Comparison of ENCODE assay signal across 20 cellular contexts in the genomic region with DNA sequence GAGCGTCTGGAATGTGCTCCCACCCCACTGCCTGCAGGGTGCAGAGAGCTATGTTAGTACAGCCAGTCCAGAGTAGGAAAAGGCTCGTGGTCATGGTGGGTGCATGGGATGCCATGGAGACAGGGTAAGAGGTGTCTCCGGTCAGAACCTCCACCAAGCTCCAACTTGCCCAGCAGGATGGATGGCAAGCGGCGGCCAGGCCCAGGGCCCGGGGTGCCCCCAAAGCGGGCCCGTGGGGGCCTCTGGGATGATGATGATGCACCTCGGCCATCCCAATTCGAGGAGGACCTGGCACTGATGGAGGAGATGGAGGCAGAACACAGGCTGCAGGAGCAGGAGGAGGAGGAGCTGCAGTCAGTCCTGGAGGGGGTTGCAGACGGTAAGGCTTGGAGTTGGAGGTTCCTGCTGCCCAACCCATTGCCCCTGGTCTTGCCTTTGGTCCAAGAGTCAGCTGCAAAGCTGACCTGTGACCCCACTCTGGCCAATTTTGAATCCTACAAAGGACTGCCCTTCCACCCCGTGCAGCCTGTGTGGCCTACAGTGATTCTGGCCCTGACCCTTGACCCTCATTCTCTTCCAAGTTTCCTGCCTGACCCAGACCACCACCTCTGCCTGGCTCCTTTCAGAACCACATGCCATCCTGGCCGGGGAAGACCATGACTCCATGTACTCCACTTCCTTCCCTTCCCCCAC. TPM values are rescaled to one million over a fixed set of nuclear protein-coding genes. Genes with fewer than 3 reads are reported as not detected.
DNase-seq lines count a peak whose midpoint lies in the region; ATAC-seq and TF ChIP-seq lines count a peak whose summit lies in the region.
"Had no signal": no experiment of that assay in that cellular context is flagged by ENCODE, and none has a peak within 500 bp of the region (broad histone marks: within the 10 kb centered on the region; RNA-seq: fewer than 3 reads in every experiment).

No MANE protein-coding gene starts in this region.

- H3K4me2 ChIP-seq in osteoblast (ENCODE audit: insufficient read depth, low read length) = no peak overlapping the region

- no peak for ATAC-seq in HG02840 (IDR thresholded peaks at IDR 0.05; ENCODE audit: low FRiP score, unreplicated experiment)
- ATAC-seq: Panc1 had no signal

- no peak for DNase-seq in activated CD4-positive, alpha-beta T cell treated with anti-CD3 and anti-CD28 coated beads, Interleukin-2, amount 10 ng/mL, durations not matched to agents 24 days and 14 days
- DNase-seq in activated CD4-positive, alpha-beta T cell treated with anti-CD3 and anti-CD28 coated beads, Interleukin-2, amount 50 U/mL, for 4 hours = no peak
- peak; percentile 47 for DNase-seq in islet precursor cell
- peak; percentile 72 for DNase-seq in osteoblast (ENCODE audit: insufficient read length, low spot score, missing footprints)
- DNase-seq in COLO829 (ENCODE audit: low spot score) = no peak
- no peak for DNase-seq in immature natural killer cell
- DNase-seq: BE2C; CD8-positive, alpha-beta memory T cell; NCI-H1048; NCI-H1417; NCI-H2029 treated with DMSO at 0.1 percent for 48 hours; NCI-H446 treated with DMSO at 0.1 percent for 48 hours; NCI-H526; SIG-M5 had no signal

- TF ChIP-seq CTCF in osteoblast (IDR thresholded peaks at IDR 0.05; ENCODE audit: extremely low read depth, low read depth, low read length) = no peak

- no peak overlapping the region for H3K4me3 ChIP-seq in osteoblast (ENCODE audit: insufficient read depth, low read length)
- H3K4me3 ChIP-seq: SK-N-MC had no signal

- H4K20me1 ChIP-seq in osteoblast (ENCODE audit: insufficient read depth, low read length) = no peaks in the 10 kb centered on the region

- H3K4me3 Mint-ChIP-seq in activated CD4-positive, alpha-beta T cell treated with anti-CD3 and anti-CD28 coated beads, Interleukin-2, amount 10 ng/mL, durations not matched to agents 24 days and 14 days = no peak overlapping the region
- H3K4me3 Mint-ChIP-seq in immature natural killer cell = no peak overlapping the region
- H3K4me3 Mint-ChIP-seq: CD14-positive monocyte; CD8-positive, alpha-beta memory T cell had no signal

- H3K36me3 ChIP-seq in osteoblast (ENCODE audit: insufficient read depth, low read length) = no peaks in the 10 kb centered on the region

- intact Hi-C loops in activated CD4-positive, alpha-beta T cell treated with anti-CD3 and anti-CD28 coated beads, Interleukin-2, amount 10 ng/mL, durations not matched to agents 24 days and 14 days (cut with micrococcal nuclease) = no loop called here

- no peaks in the 10 kb centered on the region for H3K9me3 ChIP-seq in osteoblast (ENCODE audit: low read depth, low read length)
- H3K9me3 ChIP-seq: BE2C had no signal

- peaks cover 26% of the 10 kb centered on the region for H3K36me3 Mint-ChIP-seq in activated CD4-positive, alpha-beta T cell treated with anti-CD3 and anti-CD28 coated beads, Interleukin-2, amount 10 ng/mL, durations not matched to agents 24 days and 14 days (ENCODE audit: low read depth)
- H3K36me3 Mint-ChIP-seq in immature natural killer cell = peaks cover 5 to 7% (median 5%) of the 10 kb centered on the region in 3 donors

- no peak overlapping the region for H3K27ac ChIP-seq in osteoblast (ENCODE audit: low read depth, low read length)
- H3K27ac ChIP-seq: 22Rv1, SK-N-MC had no signal

- H3K4me1 Mint-ChIP-seq in activated CD4-positive, alpha-beta T cell treated with anti-CD3 and anti-CD28 coated beads, Interleukin-2, amount 10 ng/mL, durations not matched to agents 24 days and 14 days = peaks cover 4% of the 10 kb centered on the region
- no peaks in the 10 kb centered on the region for H3K4me1 Mint-ChIP-seq in immature natural killer cell
- H3K4me1 Mint-ChIP-seq: CD14-positive monocyte had no signal

- no peaks in the 10 kb centered on the region for H3K4me1 ChIP-seq in osteoblast (ENCODE audit: insufficient read depth, low read length)
- H3K4me1 ChIP-seq: BE2C had no signal

- H3K27me3 ChIP-seq in osteoblast (ENCODE audit: insufficient read depth, low read length) = no peaks in the 10 kb centered on the region
- H3K27me3 ChIP-seq: BE2C had no signal

- H3K27ac Mint-ChIP-seq in activated CD4-positive, alpha-beta T cell treated with anti-CD3 and anti-CD28 coated beads, Interleukin-2, amount 10 ng/mL, durations not matched to agents 24 days and 14 days = peak overlapping the region; percentile 29
- H3K27ac Mint-ChIP-seq in immature natural killer cell = peak overlapping the region in 2 of 6 donors; percentile 7 to 57

- H3K9me3 Mint-ChIP-seq in activated CD4-positive, alpha-beta T cell treated with anti-CD3 and anti-CD28 coated beads, Interleukin-2, amount 10 ng/mL, durations not matched to agents 24 days and 14 days = no peaks in the 10 kb centered on the region
- no peaks in the 10 kb centered on the region for H3K9me3 Mint-ChIP-seq in immature natural killer cell
- H3K9me3 Mint-ChIP-seq: CD8-positive, alpha-beta memory T cell had no signal

- no peaks in the 10 kb centered on the region for H3K79me2 ChIP-seq in osteoblast (ENCODE audit: insufficient read depth, low read length)

- H2AFZ ChIP-seq in osteoblast (ENCODE audit: low read length) = no peak overlapping the region

- H3K27me3 Mint-ChIP-seq in activated CD4-positive, alpha-beta T cell treated with anti-CD3 and anti-CD28 coated beads, Interleukin-2, amount 10 ng/mL, durations not matched to agents 24 days and 14 days = no peaks in the 10 kb centered on the region
- peaks cover 0 to 2% (median 2%) of the 10 kb centered on the region in 3 donors for H3K27me3 Mint-ChIP-seq in immature natural killer cell (ENCODE audit: low read depth in 3 of 3)
- H3K27me3 Mint-ChIP-seq: CD8-positive, alpha-beta memory T cell had no signal

RNA-seq across cellular contexts. Expression of gene POLD1, which starts 14.7 kb away (rescaled TPM):
- 188 and 204 TPM in 2 replicates for total RNA-seq in activated CD4-positive, alpha-beta T cell treated with anti-CD3 and anti-CD28 coated beads, Interleukin-2, amount 10 ng/mL, durations not matched to agents 24 days and 14 days
- 14.7 and 15.6 TPM in 2 replicates for total RNA-seq in osteoblast
- polyA plus RNA-seq in immature natural killer cell = 10 to 100 TPM; 14.5 to 24.8 (median 22.8) TPM

RNA-seq across cellular contexts. Expression of gene SPIB, which starts 19.9 kb away (rescaled TPM):
- total RNA-seq in activated CD4-positive, alpha-beta T cell treated with anti-CD3 and anti-CD28 coated beads, Interleukin-2, amount 10 ng/mL, durations not matched to agents 24 days and 14 days = 0.91 and 1.6 TPM in 2 replicates
- total RNA-seq in osteoblast = 0.36 TPM in 1 of 2 replicates, not detected in the other
- 1 to 10 TPM in 2 of 3 donors, under 1 TPM in 1; 0.38 to 1.6 (median 1.5) TPM for polyA plus RNA-seq in immature natural killer cell

RNA-seq across cellular contexts. Expression of gene NR1H2, which starts 22.6 kb away (rescaled TPM):
- 81.4 and 84.7 TPM in 2 replicates for total RNA-seq in activated CD4-positive, alpha-beta T cell treated with anti-CD3 and anti-CD28 coated beads, Interleukin-2, amount 10 ng/mL, durations not matched to agents 24 days and 14 days
- 91.1 and 113 TPM in 2 replicates for total RNA-seq in osteoblast
- 10 to 100 TPM; 65.0 to 84.9 (median 68.8) TPM for polyA plus RNA-seq in immature natural killer cell

RNA-seq across cellular contexts. Expression of gene NAPSA, which starts 33.4 kb away (rescaled TPM):
- 13.6 and 18.0 TPM in 2 replicates for total RNA-seq in activated CD4-positive, alpha-beta T cell treated with anti-CD3 and anti-CD28 coated beads, Interleukin-2, amount 10 ng/mL, durations not matched to agents 24 days and 14 days
- total RNA-seq in osteoblast = under 0.01 and 0.29 TPM in 2 replicates
- polyA plus RNA-seq in immature natural killer cell = 1 to 10 TPM in 1 of 3 donors, under 1 TPM in 1, not detected in 1; 0.50 to 2.2 TPM

RNA-seq across cellular contexts. Expression of gene MYBPC2, which starts 33.9 kb away (rescaled TPM):
- total RNA-seq in activated CD4-positive, alpha-beta T cell treated with anti-CD3 and anti-CD28 coated beads, Interleukin-2, amount 10 ng/mL, durations not matched to agents 24 days and 14 days = 0.12 and 0.26 TPM in 2 replicates
- total RNA-seq in osteoblast = not detected in 2 replicates
- not detected for polyA plus RNA-seq in immature natural killer cell
- total RNA-seq: H4 had no signal
- polyA plus RNA-seq: CD14-positive monocyte; CD8-positive, alpha-beta memory T cell had no signal

Comparison
In these comparisons a context has a peak if more than half of its experiments do, and no peak if none do; other contexts are left out.
1. DNase-seq: peak in islet precursor cell (single experiment) and osteoblast (single experiment); none in activated CD4-positive, alpha-beta T cell treated with anti-CD3 and anti-CD28 coated beads, Interleukin-2, amount 10 ng/mL, durations not matched to agents 24 days and 14 days (single experiment), activated CD4-positive, alpha-beta T cell treated with anti-CD3 and anti-CD28 coated beads, Interleukin-2, amount 50 U/mL, for 4 hours (0 of 2), COLO829 (single experiment) and immature natural killer cell (0 of 3).
2. RNA of gene POLD1, which starts 14.7 kb away (total RNA-seq): 188 to 204 TPM in activated CD4-positive, alpha-beta T cell treated with anti-CD3 and anti-CD28 coated beads, Interleukin-2, amount 10 ng/mL, durations not matched to agents 24 days and 14 days; 14.7 to 15.6 TPM in osteoblast; every median in the first group is over 10 times any median in the second.